In the genomic region with DNA sequence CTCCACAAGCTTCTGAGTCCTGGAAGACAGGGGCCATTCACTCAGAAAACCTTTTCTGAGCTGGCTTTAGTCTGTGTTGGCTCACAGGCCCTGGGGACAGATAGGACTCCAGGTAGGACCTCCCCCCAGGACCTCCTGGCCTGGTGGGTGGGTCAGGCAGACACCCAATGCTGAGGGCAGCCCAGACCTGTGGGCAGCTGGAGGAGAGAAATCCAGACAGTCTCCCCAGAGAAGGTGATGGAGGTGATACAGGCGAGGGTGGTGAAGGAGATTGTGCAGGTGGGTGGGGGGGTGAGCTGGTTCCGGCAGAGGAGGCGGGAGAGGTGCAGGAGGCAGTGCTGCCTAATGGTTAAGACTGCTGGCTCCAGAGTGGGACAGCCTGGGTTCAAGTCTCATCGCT, we compare ENCODE assay signal across 15 cellular contexts. TPM values are rescaled to one million over a fixed set of nuclear protein-coding genes. Genes with fewer than 3 reads are reported as not detected.
DNase-seq lines count a peak whose midpoint lies in the region; ATAC-seq and TF ChIP-seq lines count a peak whose summit lies in the region.
"Had no signal": no experiment of that assay in that cellular context is flagged by ENCODE, and none has a peak within 500 bp of the region (broad histone marks: within the 10 kb centered on the region; RNA-seq: fewer than 3 reads in every experiment).

No MANE protein-coding gene starts in this region.

- H4K20me1 ChIP-seq in fibroblast of lung (ENCODE audit: control insufficient read depth, extremely low read depth, insufficient read depth, low read length), result no peaks in the 10 kb centered on the region

- ATAC-seq in thoracic aorta (ENCODE audit: insufficient number of reproducible peaks, low FRiP score, low read depth), result peak; percentile 11
- ATAC-seq in HG02588 (IDR thresholded peaks at IDR 0.05; ENCODE audit: unreplicated experiment), result no peak

- no peak overlapping the region for H2AFZ ChIP-seq in fibroblast of lung (ENCODE audit: low read length)

- H3K27ac ChIP-seq in fibroblast of lung (ENCODE audit: insufficient read depth, low read length) (peak overlapping the region; percentile 50), muscle layer of duodenum (ENCODE audit: low read length) (peak overlapping the region; percentile 39), thoracic aorta (peak overlapping the region; percentile 84 to 91)
- H3K27ac ChIP-seq: BLaER1 treated with 17β-estradiol and CSF1 and Interleukin-3, amounts not matched to agents 10 nM and 100 nM; SJCRH30 had no signal

- no peaks in the 10 kb centered on the region for H3K27me3 ChIP-seq in adipocyte (replicated peaks; ENCODE audit: control insufficient read depth, insufficient read depth, low read length)
- H3K27me3 ChIP-seq in fibroblast of lung (ENCODE audit: control insufficient read depth, insufficient read depth, low read length), result no peaks in the 10 kb centered on the region
- no peaks in the 10 kb centered on the region for H3K27me3 ChIP-seq in muscle layer of duodenum (ENCODE audit: low read depth, low read length)
- no peaks in the 10 kb centered on the region for H3K27me3 ChIP-seq in thoracic aorta (replicated peaks; ENCODE audit: insufficient read depth)
- H3K27me3 ChIP-seq: SJCRH30 had no signal

- H3K79me2 ChIP-seq in fibroblast of lung (ENCODE audit: control insufficient read depth, insufficient read depth, low read length), result no peaks in the 10 kb centered on the region

- H3K9me3 ChIP-seq in adipocyte (ENCODE audit: control insufficient read depth, low read length) (no peaks in the 10 kb centered on the region), fibroblast of lung (ENCODE audit: control insufficient read depth, insufficient read depth, low read depth, low read length) (no peaks in the 10 kb centered on the region), muscle layer of duodenum (ENCODE audit: control insufficient read depth in 1 of 2, low read length in 2 of 2) (no peaks in the 10 kb centered on the region), thoracic aorta (no peaks in the 10 kb centered on the region)
- H3K9me3 ChIP-seq: BLaER1 treated with 17β-estradiol and CSF1 and Interleukin-3, amounts not matched to agents 10 nM and 100 nM; SJCRH30 had no signal

- no peak overlapping the region for H3K4me3 ChIP-seq in adipocyte (ENCODE audit: low read length)
- H3K4me3 ChIP-seq in fibroblast of lung (replicated peaks in 1 of 4; ENCODE audit: control extremely low read depth in 1 of 4, insufficient read depth in 1 of 4, low read depth in 3 of 4, low read length in 4 of 4), result no peak overlapping the region
- no peak overlapping the region for H3K4me3 ChIP-seq in muscle layer of duodenum (ENCODE audit: low read depth in 1 of 2, low read length in 2 of 2)
- H3K4me3 ChIP-seq in thoracic aorta, result no peak overlapping the region
- H3K4me3 ChIP-seq: BLaER1 treated with 17β-estradiol and CSF1 and Interleukin-3, amounts not matched to agents 10 nM and 100 nM; SJCRH30 had no signal

- H3K4me2 ChIP-seq in fibroblast of lung (ENCODE audit: extremely low read depth, insufficient read depth, low read length), result peak overlapping the region; percentile 15

- TF ChIP-seq CTCF in fibroblast of lung (conservative IDR thresholded peaks at IDR 0.05 in 1 of 2, IDR thresholded peaks at IDR 0.05 in 1 of 2; ENCODE audit: low read depth in 1 of 2, low read length in 2 of 2) (no peak), thoracic aorta (IDR thresholded peaks at IDR 0.05) (no peak)

- DNase-seq in adipocyte (ENCODE audit: low read depth), result no peak
- no peak for DNase-seq in fibroblast of lung (ENCODE audit: low read depth in 2 of 2)
- DNase-seq in thoracic aorta (ENCODE audit: low spot score), result no peak
- DNase-seq in NCI-H128 (lab: John Stamatoyannopoulos, UW; ENCODE audit: unreplicated experiment), result no peak
- DNase-seq in hippocampal formation (lab: John Stamatoyannopoulos, UW), result no peak
- no peak for DNase-seq in activated CD4-positive, alpha-beta T cell treated with anti-CD3 and anti-CD28 coated beads for 48 hours
- DNase-seq: DMS79 treated with DMSO at 0.1 percent for 48 hours; effector memory CD4-positive, alpha-beta T cell; NCI-H2081 treated with DMSO at 0.1 percent for 48 hours; occipital lobe; SJCRH30 had no signal

- peaks cover 52% of the 10 kb centered on the region for H3K4me1 ChIP-seq in adipocyte (ENCODE audit: control insufficient read depth, insufficient read depth, low read length)
- peaks cover 38% of the 10 kb centered on the region for H3K4me1 ChIP-seq in fibroblast of lung (ENCODE audit: control insufficient read depth, extremely low read depth, insufficient read depth, low read length)
- H3K4me1 ChIP-seq in muscle layer of duodenum (ENCODE audit: control insufficient read depth in 1 of 2, insufficient read depth in 2 of 2, low read length in 2 of 2), result peaks cover 0 to 37% of the 10 kb centered on the region in 2 donors
- H3K4me1 ChIP-seq in thoracic aorta (ENCODE audit: control insufficient read depth in 1 of 2, low read depth in 2 of 2), result peaks cover 40 to 61% of the 10 kb centered on the region in 2 donors

- H3K36me3 ChIP-seq in adipocyte (ENCODE audit: control insufficient read depth, insufficient read depth, low read length, severe bottlenecking), result peaks cover 31% of the 10 kb centered on the region
- peaks cover 7% of the 10 kb centered on the region for H3K36me3 ChIP-seq in fibroblast of lung (ENCODE audit: control insufficient read depth, insufficient read depth, low read length)
- H3K36me3 ChIP-seq in muscle layer of duodenum (ENCODE audit: control insufficient read depth in 1 of 2, insufficient read depth in 2 of 2, low read length in 2 of 2), result peaks cover 0 to 9% of the 10 kb centered on the region in 2 donors
- peaks cover 16% of the 10 kb centered on the region for H3K36me3 ChIP-seq in thoracic aorta
- H3K36me3 ChIP-seq: BLaER1 treated with 17β-estradiol and CSF1 and Interleukin-3, amounts not matched to agents 10 nM and 100 nM; SJCRH30 had no signal

- H3K9ac ChIP-seq in adipocyte (ENCODE audit: low read length), result peak overlapping the region; percentile 64
- H3K9ac ChIP-seq in fibroblast of lung (ENCODE audit: insufficient read depth, low read length), result no peak overlapping the region

RNA-seq across cellular contexts. Expression of gene LRRC32, which starts 15.6 kb away (rescaled TPM):
- total RNA-seq in fibroblast of lung, result 15.4 and 19.2 TPM in 2 replicates
- polyA plus RNA-seq in fibroblast of lung, result 18.9 and 103 TPM in 2 replicates
- 39.6 and 236 TPM in 2 replicates for polyA plus RNA-seq in fibroblast of lung (2012)
- polyA minus RNA-seq in fibroblast of lung (ENCODE audit: low replicate concordance), result 79.7 and 528 TPM in 2 replicates
- total RNA-seq in thoracic aorta, result 100 to 1,000 TPM; 133 to 214 TPM
- total RNA-seq: M059J had no signal
